ENCODE assay signal across 1 cellular context in genomic region chr6:31165454-31165832, GRCh38.
TF ChIP-seq lines count a peak whose summit lies in the region.

No MANE protein-coding gene starts in this region.

TF ChIP-seq in GM12878, 131 proteins besides CTCF, POLR2A, EP300 and RAD21:
- TF ChIP-seq RELB (IDR thresholded peaks at IDR 0.05; ENCODE audit: low read depth), result 0 out of 2 replicates have a peak, but pooled peaks have one; percentile 19
- peak in 1 of 2 experiments; percentile 12; a peak in 1 of 3 replicates for TF ChIP-seq EGR1 (IDR thresholded peaks at IDR 0.05; ENCODE audit: borderline replicate concordance in 1 of 2, low read depth in 2 of 2, low read length in 2 of 2)
